14 cellular contexts compared by ENCODE assay signal in the genomic region with DNA sequence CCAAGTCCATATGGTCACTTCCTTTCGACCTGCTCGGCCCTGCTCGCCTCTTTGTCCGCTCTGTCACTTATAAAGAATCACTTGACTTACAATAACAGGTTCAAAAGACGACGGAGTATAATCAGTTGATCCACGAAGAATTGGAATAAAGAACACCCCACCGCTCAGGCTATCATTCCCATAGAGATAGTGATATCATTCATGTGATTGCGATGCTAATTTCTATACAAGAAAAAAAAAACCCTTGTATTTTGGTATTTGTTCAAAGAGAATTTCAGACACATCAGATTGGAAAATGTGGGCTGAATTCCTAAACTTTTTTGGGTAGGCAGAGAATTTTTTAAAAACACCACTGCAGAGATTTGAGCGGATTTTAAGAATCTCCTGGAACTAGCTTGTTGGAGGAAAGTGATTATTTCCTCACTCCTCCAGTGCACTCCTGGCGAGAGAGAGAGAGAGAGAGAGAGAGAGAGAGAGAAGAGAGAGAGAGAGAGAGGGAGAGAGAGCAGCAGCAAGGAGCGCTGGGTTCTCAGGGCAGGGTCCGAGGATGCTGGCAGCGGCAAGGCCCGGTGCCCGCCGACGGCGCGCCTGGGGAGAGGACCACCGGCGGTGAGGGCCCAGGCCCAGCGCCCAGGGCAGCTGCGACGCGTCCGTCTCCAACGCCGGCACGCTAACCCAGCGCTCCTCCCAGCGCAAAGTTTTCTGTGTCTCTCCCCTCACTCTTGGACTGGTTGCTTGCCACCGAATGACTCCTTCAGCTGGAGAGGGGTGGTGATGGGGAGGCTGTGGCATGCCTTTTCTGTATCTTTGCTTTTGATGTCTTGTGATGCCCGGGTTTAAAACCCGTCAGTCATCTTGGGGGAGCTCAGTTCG.
DNase-seq lines count a peak whose midpoint lies in the region; ATAC-seq and TF ChIP-seq lines count a peak whose summit lies in the region.
"Had no signal": no experiment of that assay in that cellular context is flagged by ENCODE, and none has a peak within 500 bp of the region (broad histone marks: within the 10 kb centered on the region; RNA-seq: fewer than 3 reads in every experiment).

No MANE protein-coding gene starts in this region.

- no peak for TF ChIP-seq POLR2A in sigmoid colon (IDR thresholded peaks at IDR 0.05)

- no peak for ATAC-seq in T-helper 17 cell
- ATAC-seq in sciatic nerve: no peak

- intact Hi-C loops in activated CD4-positive, alpha-beta memory T cell treated with anti-CD3 and anti-CD28 coated beads for 36 hours (cut with micrococcal nuclease): loop anchor here (10.0 kb wide), 1 partner anchor 1132 kb away; no protein-coding TSS in a partner anchor
- intact Hi-C loops in sigmoid colon (cut with DNase I): no loop called here
- intact Hi-C loops in sciatic nerve (cut with DNase I): loop anchor here (10.0 kb wide), 1 partner anchor 422 kb away; no protein-coding TSS in a partner anchor

- peaks cover 19% of the 10 kb centered on the region for H3K4me1 Mint-ChIP-seq in activated CD4-positive, alpha-beta memory T cell treated with anti-CD3 and anti-CD28 coated beads, Interleukin-2, amount 10 ng/mL, durations not matched to agents 7 days and 5 days
- H3K4me1 Mint-ChIP-seq in activated CD4-positive, alpha-beta memory T cell treated with anti-CD3 and anti-CD28 coated beads for 36 hours (ENCODE audit: low read depth): peaks cover 20% of the 10 kb centered on the region
- H3K4me1 Mint-ChIP-seq in T-helper 17 cell: peaks cover 18% of the 10 kb centered on the region

- H3K9ac ChIP-seq in iPS-18a (ENCODE audit: low read length): no peak overlapping the region

- TF ChIP-seq CTCF in sigmoid colon (IDR thresholded peaks at IDR 0.05): peak in 1 of 4 experiments; percentile 17
- no peak for TF ChIP-seq CTCF in GM10266 (IDR thresholded peaks at IDR 0.05; ENCODE audit: control insufficient read depth, insufficient read depth, low read depth, missing control alignments)
- no peak for TF ChIP-seq CTCF in WERI-Rb-1 (IDR thresholded peaks at IDR 0.05; ENCODE audit: low read depth, low read length)

- H3K36me3 ChIP-seq in iPS-18a (ENCODE audit: control insufficient read depth, low read depth, low read length): no peaks in the 10 kb centered on the region
- no peaks in the 10 kb centered on the region for H3K36me3 ChIP-seq in sigmoid colon
- no peaks in the 10 kb centered on the region for H3K36me3 ChIP-seq in WERI-Rb-1
- H3K36me3 ChIP-seq: ovary, Peyer's patch had no signal

- peaks cover 50% of the 10 kb centered on the region for H3K27me3 Mint-ChIP-seq in activated CD4-positive, alpha-beta memory T cell treated with anti-CD3 and anti-CD28 coated beads, Interleukin-2, amount 10 ng/mL, durations not matched to agents 7 days and 5 days
- H3K27me3 Mint-ChIP-seq in activated CD4-positive, alpha-beta memory T cell treated with anti-CD3 and anti-CD28 coated beads for 36 hours: peaks cover 53% of the 10 kb centered on the region
- peaks cover 59% of the 10 kb centered on the region for H3K27me3 Mint-ChIP-seq in T-helper 17 cell

- H3K27me3 ChIP-seq in iPS-18a (ENCODE audit: control insufficient read depth, insufficient read depth, low read length) (peaks cover 67% of the 10 kb centered on the region), sigmoid colon (peaks cover 21 to 84% (median 58%) of the 10 kb centered on the region in 3 donors), WERI-Rb-1 (ENCODE audit: insufficient read depth, low read depth, severe bottlenecking) (peaks cover 4% of the 10 kb centered on the region)
- H3K27me3 ChIP-seq: ovary had no signal

- no peak for DNase-seq in activated CD4-positive, alpha-beta memory T cell treated with anti-CD3 and anti-CD28 coated beads, Interleukin-2, amount 10 ng/mL, durations not matched to agents 7 days and 5 days
- no peak for DNase-seq in activated CD4-positive, alpha-beta memory T cell treated with anti-CD3 and anti-CD28 coated beads for 36 hours
- DNase-seq in T-helper 17 cell (no peak), sigmoid colon (peak; percentile 48), sciatic nerve (ENCODE audit: low spot score) (no peak), GM10266 (ENCODE audit: extremely low spot score) (no peak), WERI-Rb-1 (no peak)
- DNase-seq: activated CD4-positive, alpha-beta T cell treated with anti-CD3 and anti-CD28 coated beads, Interleukin-2, amount 50 U/mL, for 1 hour; activated gamma-delta T cell; NCI-H1417; NCI-H510A treated with DMSO at 0.1 percent for 48 hours; ovary; Peyer's patch had no signal

- H3K9me3 ChIP-seq in T-helper 17 cell (ENCODE audit: control insufficient read depth, low read length, poor library complexity, severe bottlenecking) (no peaks in the 10 kb centered on the region), iPS-18a (ENCODE audit: control insufficient read depth, low read depth, low read length) (no peaks in the 10 kb centered on the region), sigmoid colon (no peaks in the 10 kb centered on the region), WERI-Rb-1 (ENCODE audit: severe bottlenecking) (no peaks in the 10 kb centered on the region)
- H3K9me3 ChIP-seq: ovary, Peyer's patch had no signal

- WGBS in sigmoid colon, 2 donors: 14 to 15% methylated on average over 36 of the region's 36 CpGs

- POLR2A ChIA-PET in activated CD4-positive, alpha-beta memory T cell treated with anti-CD3 and anti-CD28 coated beads, Interleukin-2, amount 10 ng/mL, durations not matched to agents 7 days and 5 days (lab: Charles Lee): no interaction called here
- POLR2A ChIA-PET in activated CD4-positive, alpha-beta memory T cell treated with anti-CD3 and anti-CD28 coated beads for 36 hours (lab: Charles Lee): no interaction called here

- no peaks in the 10 kb centered on the region for H3K9me3 Mint-ChIP-seq in activated CD4-positive, alpha-beta memory T cell treated with anti-CD3 and anti-CD28 coated beads, Interleukin-2, amount 10 ng/mL, durations not matched to agents 7 days and 5 days
- H3K9me3 Mint-ChIP-seq in activated CD4-positive, alpha-beta memory T cell treated with anti-CD3 and anti-CD28 coated beads for 36 hours: no peaks in the 10 kb centered on the region

- H3K27ac Mint-ChIP-seq in activated CD4-positive, alpha-beta memory T cell treated with anti-CD3 and anti-CD28 coated beads, Interleukin-2, amount 10 ng/mL, durations not matched to agents 7 days and 5 days: no peak overlapping the region
- H3K27ac Mint-ChIP-seq in activated CD4-positive, alpha-beta memory T cell treated with anti-CD3 and anti-CD28 coated beads for 36 hours: no peak overlapping the region
- H3K27ac Mint-ChIP-seq in T-helper 17 cell: peak overlapping the region; percentile 37

- H3K27ac ChIP-seq in iPS-18a (ENCODE audit: low read length) (no peak overlapping the region), sigmoid colon (peak overlapping the region in 3 of 4 donors; percentile 4 to 27 (median 7)), WERI-Rb-1 (no peak overlapping the region)
- H3K27ac ChIP-seq: ovary had no signal

- H3K4me1 ChIP-seq in iPS-18a (ENCODE audit: control insufficient read depth, low read depth, low read length): peaks cover 18% of the 10 kb centered on the region
- peaks cover 0 to 35% (median 30%) of the 10 kb centered on the region in 4 donors for H3K4me1 ChIP-seq in sigmoid colon

- H3K4me3 ChIP-seq in iPS-18a (ENCODE audit: low read length): peak overlapping the region; percentile 39
- no peak overlapping the region for H3K4me3 ChIP-seq in sigmoid colon
- H3K4me3 ChIP-seq in WERI-Rb-1 (ENCODE audit: low read depth, low read length): no peak overlapping the region
- H3K4me3 ChIP-seq: ovary, Peyer's patch had no signal

- no peak for TF ChIP-seq EP300 in sigmoid colon (IDR thresholded peaks at IDR 0.05)

- peak overlapping the region; percentile 8 for H3K4me3 Mint-ChIP-seq in activated CD4-positive, alpha-beta memory T cell treated with anti-CD3 and anti-CD28 coated beads, Interleukin-2, amount 10 ng/mL, durations not matched to agents 7 days and 5 days
- H3K4me3 Mint-ChIP-seq in activated CD4-positive, alpha-beta memory T cell treated with anti-CD3 and anti-CD28 coated beads for 36 hours: no peak overlapping the region
- H3K4me3 Mint-ChIP-seq in T-helper 17 cell: no peak overlapping the region

- H3K36me3 Mint-ChIP-seq in activated CD4-positive, alpha-beta memory T cell treated with anti-CD3 and anti-CD28 coated beads, Interleukin-2, amount 10 ng/mL, durations not matched to agents 7 days and 5 days (ENCODE audit: low read depth): peaks cover 10% of the 10 kb centered on the region
- H3K36me3 Mint-ChIP-seq in activated CD4-positive, alpha-beta memory T cell treated with anti-CD3 and anti-CD28 coated beads for 36 hours: no peaks in the 10 kb centered on the region
- peaks cover 12% of the 10 kb centered on the region for H3K36me3 Mint-ChIP-seq in T-helper 17 cell (ENCODE audit: low read depth)

- CTCF ChIA-PET in activated CD4-positive, alpha-beta memory T cell treated with anti-CD3 and anti-CD28 coated beads, Interleukin-2, amount 10 ng/mL, durations not matched to agents 7 days and 5 days (lab: Charles Lee): interaction anchor here (0.6 to 1.2 kb wide), 2 partner anchors 10 to 1624 kb away, joined by 4 to 6 read pairs; no protein-coding TSS in a partner anchor
- CTCF ChIA-PET in activated CD4-positive, alpha-beta memory T cell treated with anti-CD3 and anti-CD28 coated beads for 36 hours (lab: Charles Lee): interaction anchor here (0.6 kb wide), 1 partner anchor 29 kb away, joined by 3 read pairs; no protein-coding TSS in a partner anchor

Comparison
In these comparisons a context has a peak if more than half of its experiments do, and no peak if none do; other contexts are left out.
1. H3K27ac ChIP-seq: peak in sigmoid colon (3 of 4); none in iPS-18a (single experiment) and WERI-Rb-1 (single experiment).